In genomic region chr6:111981441-111981840, GRCh38 we compare ENCODE assay signal across 21 cellular contexts.
"Had no signal": no experiment of that assay in that cellular context is flagged by ENCODE, and none has a peak within 500 bp of the region (broad histone marks: within the 10 kb centered on the region; RNA-seq: fewer than 3 reads in every experiment).

No MANE protein-coding gene starts in this region.

- ATAC-seq: activated CD8-positive, alpha-beta T cell treated with anti-CD3 and anti-CD28 coated beads, Interleukin-2, amount 10 ng/mL, durations not matched to agents 7 days and 5 days; activated naive CD8-positive, alpha-beta T cell treated with anti-CD3 and anti-CD28 coated beads, Interleukin-2, amount 50 U/mL, for 24 hours; natural killer cell; stimulated activated memory B cell treated with anti-CD40 and anti-IgM and Interleukin-4, amounts not matched to agents 10 μg/mL and 1 μg/mL and 100 μg/mL, for 72 hours had no signal

- H3K27ac ChIP-seq: body of pancreas, gastrocnemius medialis, lower lobe of right lung, ovary, prostate gland, right atrium auricular region, vagina had no signal

- H3K4me3 ChIP-seq: body of pancreas, gastrocnemius medialis, lower lobe of right lung, ovary, prostate gland, right atrium auricular region, smooth muscle cell, vagina had no signal

- H3K36me3 ChIP-seq: gastrocnemius medialis, lower lobe of right lung, ovary, prostate gland, right atrium auricular region, vagina had no signal

- H3K27me3 ChIP-seq: body of pancreas, gastrocnemius medialis, ovary, right atrium auricular region, vagina had no signal

- H3K4me2 ChIP-seq: smooth muscle cell had no signal

- H3K4me1 ChIP-seq: gastrocnemius medialis, prostate gland, right atrium auricular region had no signal

- H3K9me3 ChIP-seq: body of pancreas, gastrocnemius medialis, lower lobe of right lung, ovary, prostate gland, right atrium auricular region, vagina had no signal

- DNase-seq: activated CD4-positive, alpha-beta T cell treated with anti-CD3 and anti-CD28 coated beads for 1 hour; activated CD4-positive, alpha-beta T cell treated with anti-CD3 and anti-CD28 coated beads, Interleukin-2, amount 50 U/mL, for 1 hour; activated CD8-positive, alpha-beta T cell treated with anti-CD3 and anti-CD28 coated beads, Interleukin-2, amount 10 ng/mL, durations not matched to agents 7 days and 5 days; activated gamma-delta T cell; activated naive CD4-positive, alpha-beta T cell treated with anti-CD3 and anti-CD28 coated beads, Interleukin-2, amount 50 U/mL, for 16 hours; activated naive CD8-positive, alpha-beta T cell treated with anti-CD3 and anti-CD28 coated beads, Interleukin-2, amount 50 U/mL, for 24 hours; anterior cingulate cortex; head of caudate nucleus; islet precursor cell; lower lobe of right lung; natural killer cell; ovary; stimulated activated CD4-positive, alpha-beta T cell treated with anti-CD3 and anti-CD28 coated beads, Interleukin-15, amount 100 ng/mL, for 24 hours; T-helper 1 cell had no signal
